ENCODE assay signal across 8 cellular contexts in the genomic region with DNA sequence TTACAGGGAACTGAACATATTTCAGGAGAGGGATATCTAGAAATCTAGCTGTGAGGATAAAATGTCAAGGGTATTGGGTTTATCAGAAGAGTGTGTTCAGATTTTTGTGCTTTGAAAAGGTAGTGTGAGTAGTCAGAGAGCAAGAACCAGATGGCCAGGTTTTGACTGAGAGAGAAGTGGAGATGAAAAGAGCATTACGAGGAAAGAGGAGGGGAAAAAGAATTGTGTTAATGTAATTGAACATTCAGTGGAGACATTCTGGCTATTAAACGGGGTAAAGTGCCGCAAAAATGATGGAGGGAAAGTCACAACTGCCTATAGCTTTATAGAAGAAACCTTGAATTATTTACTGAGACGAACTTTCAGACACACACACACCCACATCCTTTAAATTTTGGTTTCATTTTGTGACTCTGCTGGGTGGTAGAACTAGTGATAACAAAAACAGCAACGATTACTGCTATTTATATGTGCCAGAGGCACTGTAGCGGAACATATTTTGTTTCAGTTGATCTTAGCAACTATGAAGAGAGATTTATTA.
DNase-seq lines count a peak whose midpoint lies in the region; ATAC-seq and TF ChIP-seq lines count a peak whose summit lies in the region.

No MANE protein-coding gene starts in this region.

- H3K4me1 ChIP-seq in mucosa of stomach (ENCODE audit: control insufficient read depth, insufficient read depth, low read length): no peaks in the 10 kb centered on the region

- POLR2A ChIA-PET in AG04449 (lab: Yijun Ruan, JAX): no interaction called here

- no peak for DNase-seq in AG04449 (ENCODE audit: low read depth, low spot score)
- DNase-seq in astrocyte of the hippocampus (ENCODE audit: low read depth, low spot score): peak; percentile 16
- DNase-seq in islet precursor cell: no peak
- no peak for DNase-seq in C1 segment of cervical spinal cord (lab: John Stamatoyannopoulos, UW)
- no peak for DNase-seq in stimulated activated CD4-positive, alpha-beta T cell treated with anti-CD3 and anti-CD28 coated beads, Interleukin-4, amount 100 ng/mL, for 4 hours

- H3K4me3 ChIP-seq in AG04449 (ENCODE audit: low read depth, low read length): peak overlapping the region; percentile 30
- H3K4me3 ChIP-seq in mucosa of stomach (ENCODE audit: low read length): no peak overlapping the region

- TF ChIP-seq CTCF in AG04449 (IDR thresholded peaks at IDR 0.05; ENCODE audit: insufficient read depth, low read length, missing control alignments): no peak

- CTCF ChIA-PET in AG04449 (lab: Yijun Ruan, JAX): interaction anchor here (1.2 kb wide), 1 partner anchor 10 kb away, joined by 3 read pairs; no protein-coding TSS in a partner anchor

- no peaks in the 10 kb centered on the region for H3K27me3 ChIP-seq in mucosa of stomach (ENCODE audit: control insufficient read depth, insufficient read depth, low read length)

- H3K9me3 ChIP-seq in mucosa of stomach (ENCODE audit: control insufficient read depth, low read length): no peaks in the 10 kb centered on the region

- ATAC-seq in GM18873 (IDR thresholded peaks at IDR 0.05; ENCODE audit: low FRiP score, unreplicated experiment) (peak; percentile 49), HG03342 (IDR thresholded peaks at IDR 0.05; ENCODE audit: unreplicated experiment) (peak; percentile 87)

- no peaks in the 10 kb centered on the region for H3K36me3 ChIP-seq in mucosa of stomach (ENCODE audit: control insufficient read depth, insufficient read depth, low read length)

- H3K9ac ChIP-seq in mucosa of stomach (ENCODE audit: low read length): peak overlapping the region; percentile 53
